Comparison of ENCODE assay signal across 11 cellular contexts in genomic region chr5:123755587-123756324, GRCh38.
DNase-seq lines count a peak whose midpoint lies in the region; ATAC-seq and TF ChIP-seq lines count a peak whose summit lies in the region.
"Had no signal": no experiment of that assay in that cellular context is flagged by ENCODE, and none has a peak within 500 bp of the region (broad histone marks: within the 10 kb centered on the region; RNA-seq: fewer than 3 reads in every experiment).

No MANE protein-coding gene starts in this region.

- BruUV-seq in PC-3 (replicated peaks; lab: Mats Ljungman, UMichigan) = no TSS peak

- TF ChIP-seq CTCF in PC-3 (conservative IDR thresholded peaks at IDR 0.05; ENCODE audit: low read depth, low read length) (no peak), esophagus muscularis mucosa (IDR thresholded peaks at IDR 0.05) (no peak)

- DNase-seq in ACHN (peak; percentile 73), PC-3 (peak; percentile 4), esophagus muscularis mucosa (ENCODE audit: extremely low spot score) (no peak), mesendoderm (peak; percentile 10), NCI-H69 (lab: John Stamatoyannopoulos, UW) (no peak), COLO668 (lab: John Stamatoyannopoulos, UW; ENCODE audit: unreplicated experiment) (no peak), NCI-H2171 treated with DMSO at 0.1 percent for 48 hours (lab: John Stamatoyannopoulos, UW) (no peak), NCI-H526 (lab: John Stamatoyannopoulos, UW) (no peak)
- DNase-seq: Karpas-422, NCI-H2227 treated with DMSO at 0.1 percent for 48 hours had no signal

- no peak for TF ChIP-seq EP300 in esophagus muscularis mucosa (IDR thresholded peaks at IDR 0.05)

- no peak overlapping the region for H4K5ac ChIP-seq in mesendoderm (ENCODE audit: low read length)

- no peaks in the 10 kb centered on the region for H3K9me2 ChIP-seq in PC-3 (replicated peaks; ENCODE audit: low read length)

- H3K27ac ChIP-seq in PC-3 (ENCODE audit: low read length) (no peak overlapping the region), esophagus muscularis mucosa (replicated peaks in 1 of 4) (peak overlapping the region in 3 of 4 donors; percentile 10 to 61 (median 29)), mesendoderm (ENCODE audit: low read depth, low read length) (no peak overlapping the region)

- no peaks in the 10 kb centered on the region for H3K36me3 ChIP-seq in PC-3 (ENCODE audit: low read depth, low read length)
- H3K36me3 ChIP-seq in esophagus muscularis mucosa = no peaks in the 10 kb centered on the region
- H3K36me3 ChIP-seq in mesendoderm (ENCODE audit: control insufficient read depth, insufficient read depth, low read length) = no peaks in the 10 kb centered on the region

- H3K4me3 ChIP-seq in PC-3 (ENCODE audit: low read length) (no peak overlapping the region), esophagus muscularis mucosa (no peak overlapping the region), mesendoderm (ENCODE audit: low read length) (no peak overlapping the region)

- no peak for ATAC-seq in PC-3
- ATAC-seq: WTC11 had no signal

- H3K18ac ChIP-seq in mesendoderm (ENCODE audit: low read length) = no peak overlapping the region

- H4K8ac ChIP-seq in mesendoderm (ENCODE audit: low read depth, low read length) = no peak overlapping the region

- WGBS in esophagus muscularis mucosa = 23% methylated on average over 5 of the region's 5 CpGs
- no CpG with 5 or more reads among the region's 5 CpGs for WGBS in mesendoderm (ENCODE audit: extremely low coverage, insufficient coverage, low lambda C conversion rate)

- TF ChIP-seq POLR2A in esophagus muscularis mucosa (IDR thresholded peaks at IDR 0.05; ENCODE audit: low read depth) = no peak

- POLR2A ChIA-PET in PC-3 (lab: Charles Lee; ENCODE audit: unreplicated experiment) = no interaction called here

- H3K4me2 ChIP-seq in PC-3 (ENCODE audit: low read length) (no peak overlapping the region), mesendoderm (ENCODE audit: low read length) (no peak overlapping the region)

- H3K27me3 ChIP-seq in PC-3 (ENCODE audit: low read length) = no peaks in the 10 kb centered on the region
- no peaks in the 10 kb centered on the region for H3K27me3 ChIP-seq in esophagus muscularis mucosa
- H3K27me3 ChIP-seq in mesendoderm (ENCODE audit: insufficient read depth, low read length, poor library complexity) = no peaks in the 10 kb centered on the region

- H2BK15ac ChIP-seq in mesendoderm (replicated peaks; ENCODE audit: low read depth) = no peak overlapping the region

- CTCF ChIA-PET in PC-3 (lab: Charles Lee) = no interaction called here

- 0 out of 2 replicates have a peak overlapping the region, but pooled peaks have one; percentile 18 for H2AFZ ChIP-seq in PC-3 (ENCODE audit: low read length)

- H3K4me1 ChIP-seq in PC-3 (ENCODE audit: insufficient read depth, low read length) (no peaks in the 10 kb centered on the region), esophagus muscularis mucosa (peaks cover 17 to 39% (median 35%) of the 10 kb centered on the region in 4 donors), mesendoderm (ENCODE audit: control insufficient read depth, low read depth, low read length) (peaks cover 2% of the 10 kb centered on the region)

- no peak overlapping the region for H2BK5ac ChIP-seq in mesendoderm (ENCODE audit: low read length)

- no peaks in the 10 kb centered on the region for H3K79me1 ChIP-seq in mesendoderm (ENCODE audit: low read length)

- H4K20me1 ChIP-seq in PC-3 (ENCODE audit: low read length) = no peaks in the 10 kb centered on the region

- H3K9ac ChIP-seq in PC-3 (ENCODE audit: low read length) = no peak overlapping the region
- H3K9ac ChIP-seq in mesendoderm (ENCODE audit: low read length) = no peak overlapping the region

- H2BK120ac ChIP-seq in mesendoderm (ENCODE audit: low read depth, low read length) = no peak overlapping the region

- H3K9me3 ChIP-seq in PC-3 (ENCODE audit: low read length) (no peaks in the 10 kb centered on the region), esophagus muscularis mucosa (no peaks in the 10 kb centered on the region)

- H3K56ac ChIP-seq in mesendoderm (ENCODE audit: low read length) = no peak overlapping the region

- no peak overlapping the region for H3K4ac ChIP-seq in mesendoderm (ENCODE audit: low read depth, low read length)

- intact Hi-C loops in PC-3 (cut with micrococcal nuclease) = no loop called here
- intact Hi-C loops in esophagus muscularis mucosa (cut with DNase I) = no loop called here

- in situ Hi-C loops in ACHN (cut with HindIII; ENCODE audit: low pct_ligation_motif_present, low pct_unique_long_range_greater_than_20kb, low sequenced_read_pairs) = no loop called here

- H3K23ac ChIP-seq in mesendoderm (ENCODE audit: low read length) = no peak overlapping the region

- no peaks in the 10 kb centered on the region for H3F3A ChIP-seq in PC-3 (ENCODE audit: low read length, unreplicated experiment)

- no peak overlapping the region for H2AK5ac ChIP-seq in mesendoderm (ENCODE audit: low read length)

- no peaks in the 10 kb centered on the region for H3K79me2 ChIP-seq in PC-3 (ENCODE audit: low read length)
- H3K79me2 ChIP-seq in mesendoderm (ENCODE audit: control insufficient read depth, insufficient read depth, low read length) = no peaks in the 10 kb centered on the region

Comparison
In these comparisons a context has a peak if more than half of its experiments do, and no peak if none do; other contexts are left out.
1. DNase-seq: peak in ACHN (single experiment), PC-3 (single experiment) and mesendoderm (single experiment); none in esophagus muscularis mucosa (single experiment), NCI-H69 (single experiment), COLO668 (single experiment), NCI-H2171 treated with DMSO at 0.1 percent for 48 hours (single experiment) and NCI-H526 (0 of 2).
2. H3K27ac ChIP-seq: peak in esophagus muscularis mucosa (3 of 4); none in PC-3 (single experiment) and mesendoderm (single experiment).